1 cellular context compared by ENCODE assay signal in genomic region chr7:145378197-145378596, GRCh38.
TF ChIP-seq lines count a peak whose summit lies in the region.

No MANE protein-coding gene starts in this region.

TF ChIP-seq in WTC11, 78 proteins besides CTCF, POLR2A, EP300 and RAD21 (continued from another document):
- no peak for TF ChIP-seq ZMAT4 (CRISPR knock-in tag; IDR thresholded peaks at IDR 0.05)
- TF ChIP-seq CREM (CRISPR knock-in tag; IDR thresholded peaks at IDR 0.05), result no peak
- TF ChIP-seq FOXP1 (CRISPR knock-in tag; IDR thresholded peaks at IDR 0.05; ENCODE audit: borderline replicate concordance), result no peak
TF ChIP-seq in WTC11: peak in this region for 0.
